Comparison of ENCODE assay signal across 10 cellular contexts in the genomic region with DNA sequence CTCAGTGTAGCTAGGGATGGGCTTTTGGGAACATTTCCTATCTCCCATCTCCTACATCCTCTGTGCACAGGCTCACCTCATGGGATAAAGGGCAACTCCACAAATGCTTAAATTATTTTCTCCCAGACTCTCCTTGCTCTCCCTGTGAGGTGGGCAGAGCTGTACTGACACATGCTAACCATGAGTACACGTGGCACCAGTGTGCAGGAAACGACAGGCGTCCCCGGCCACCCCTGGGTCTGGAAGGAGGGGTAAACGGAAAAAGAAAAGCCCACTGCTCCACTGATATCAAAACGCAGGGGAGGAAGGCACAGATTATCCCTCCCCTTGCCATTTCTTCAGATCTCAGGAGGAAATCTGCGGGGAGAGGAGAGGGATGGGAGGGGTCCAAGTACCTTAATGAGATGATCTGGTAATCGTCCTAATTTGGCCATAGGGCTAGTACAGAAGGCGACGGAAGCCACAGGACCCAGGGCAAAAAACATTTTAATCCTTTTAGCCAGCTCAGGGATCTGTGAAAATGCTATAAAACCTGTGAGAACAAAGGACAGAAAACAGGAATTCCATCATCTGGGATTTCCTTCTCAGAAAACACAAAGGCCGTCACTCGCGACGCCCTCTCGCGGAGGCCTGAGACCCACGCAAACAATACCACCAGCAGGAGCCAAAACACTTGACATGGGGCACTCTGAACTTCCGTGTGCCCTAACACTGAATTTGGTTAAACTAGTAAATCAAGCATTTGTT. TPM values are rescaled to one million over a fixed set of nuclear protein-coding genes. Genes with fewer than 3 reads are reported as not detected.
A peak's percentile ranks its signal among the peaks of the same experiment; 100 is the strongest.
DNase-seq lines count a peak whose midpoint lies in the region; ATAC-seq and TF ChIP-seq lines count a peak whose summit lies in the region.
"Had no signal": no experiment of that assay in that cellular context is flagged by ENCODE, and none has a peak within 500 bp of the region (broad histone marks: within the 10 kb centered on the region; RNA-seq: fewer than 3 reads in every experiment).

No MANE protein-coding gene starts in this region.

- H3K23ac ChIP-seq in neuronal stem cell (ENCODE audit: low read depth, low read length, poor library complexity), result no peak overlapping the region

- H3K4me3 Mint-ChIP-seq in CD4-positive, alpha-beta T cell, result peak overlapping the region; percentile 20
- peak overlapping the region; percentile 46 for H3K4me3 Mint-ChIP-seq in activated B cell treated with CpG ODN at 0.5 μM for 24 hours

- CTCF ChIA-PET in CD4-positive, alpha-beta T cell (lab: Charles Lee), result interaction anchor here (0.9 kb wide), 1 partner anchor 27 kb away, joined by 3 read pairs; a partner anchor contains a TSS
- CTCF ChIA-PET in activated B cell treated with CpG ODN at 0.5 μM for 24 hours (lab: Charles Lee), result interaction anchor here (1.0 to 1.4 kb wide), 4 partner anchors 25 to 288 kb away, joined by 3 to 4 read pairs (median 3); no protein-coding TSS in a partner anchor

- H2AFZ ChIP-seq in neuronal stem cell (ENCODE audit: low read length), result peak overlapping the region; percentile 71

- peaks cover 80% of the 10 kb centered on the region for H3K36me3 Mint-ChIP-seq in CD4-positive, alpha-beta T cell (ENCODE audit: low read depth)
- peaks cover 73% of the 10 kb centered on the region for H3K36me3 Mint-ChIP-seq in activated B cell treated with CpG ODN at 0.5 μM for 24 hours (ENCODE audit: low read depth)

- H3K14ac ChIP-seq in neuronal stem cell (ENCODE audit: low read length), result no peak overlapping the region

- H3K27me3 Mint-ChIP-seq in CD4-positive, alpha-beta T cell, result no peaks in the 10 kb centered on the region
- H3K27me3 Mint-ChIP-seq in activated B cell treated with CpG ODN at 0.5 μM for 24 hours, result no peaks in the 10 kb centered on the region

- POLR2A ChIA-PET in CD4-positive, alpha-beta T cell (lab: Charles Lee), result no interaction called here
- POLR2A ChIA-PET in activated B cell treated with CpG ODN at 0.5 μM for 24 hours (lab: Charles Lee), result no interaction called here

- H3K36me3 ChIP-seq in gastroesophageal sphincter, result peaks cover 0 to 52% of the 10 kb centered on the region in 2 donors
- H3K36me3 ChIP-seq in neuronal stem cell (replicated peaks in 1 of 2; ENCODE audit: control insufficient read depth in 2 of 2, insufficient read depth in 2 of 2, low read length in 2 of 2), result no peaks in the 10 kb centered on the region

- intact Hi-C loops in CD4-positive, alpha-beta T cell (cut with DNase I, micrococcal nuclease), result no loop called here
- intact Hi-C loops in activated B cell treated with CpG ODN at 0.5 μM for 24 hours (cut with micrococcal nuclease), result no loop called here

- H3K79me1 ChIP-seq in neuronal stem cell (ENCODE audit: low read depth, low read length), result no peaks in the 10 kb centered on the region

- H4K91ac ChIP-seq in neuronal stem cell (ENCODE audit: low read depth, low read length, poor library complexity), result no peak overlapping the region

- H3K4me2 ChIP-seq in neuronal stem cell (ENCODE audit: insufficient read depth, low read length, poor library complexity, severe bottlenecking), result no peak overlapping the region

- no peak overlapping the region for H2BK120ac ChIP-seq in neuronal stem cell (ENCODE audit: low read depth, low read length)

- 64 to 72% methylated on average over 4 to 14 of the region's 18 CpGs for WGBS in gastroesophageal sphincter (ENCODE audit: low coverage in 1 of 2), 2 donors
- no CpG with 5 or more reads among the region's 18 CpGs for WGBS in neuronal stem cell (ENCODE audit: extremely low coverage in 2 of 2, insufficient read length in 2 of 2, insufficient replicate concordance in 1 of 2), 2 donors

- no peaks in the 10 kb centered on the region for H3K9me3 ChIP-seq in CD4-positive, alpha-beta T cell (ENCODE audit: control insufficient read depth, low read length)
- H3K9me3 ChIP-seq in gastroesophageal sphincter (no peaks in the 10 kb centered on the region), neuronal stem cell (replicated peaks in 1 of 2; ENCODE audit: control insufficient read depth in 2 of 2, insufficient read depth in 1 of 2, low read depth in 1 of 2, low read length in 2 of 2) (peaks cover 2 to 17% of the 10 kb centered on the region in 2 donors)

- no peak overlapping the region for H2BK5ac ChIP-seq in neuronal stem cell (ENCODE audit: low read length)

- no peak overlapping the region for H3K18ac ChIP-seq in neuronal stem cell (ENCODE audit: low read length)

- peak; percentile 23 for TF ChIP-seq CTCF in CD4-positive, alpha-beta T cell (IDR thresholded peaks at IDR 0.05)
- TF ChIP-seq CTCF in activated B cell treated with CpG ODN at 0.5 μM for 24 hours (IDR thresholded peaks at IDR 0.05) (no peak), gastroesophageal sphincter (IDR thresholded peaks at IDR 0.05) (peak in 2 of 4 experiments; percentile 15 to 26)

- TF ChIP-seq POLR2A in gastroesophageal sphincter (IDR thresholded peaks at IDR 0.05), result no peak

- no peak for DNase-seq in CD4-positive, alpha-beta T cell
- DNase-seq in activated B cell treated with CpG ODN at 0.5 μM for 24 hours (no peak), neuronal stem cell (ENCODE audit: low spot score) (no peak), KG1 (lab: John Stamatoyannopoulos, UW) (no peak), NCI-H1694 (lab: John Stamatoyannopoulos, UW) (no peak), AG20443 (ENCODE audit: low spot score) (no peak)
- DNase-seq: DND-41, NCI-H524 treated with DMSO at 0.1 percent for 48 hours had no signal

- H3K4me1 Mint-ChIP-seq in CD4-positive, alpha-beta T cell (ENCODE audit: low read depth), result peaks cover 9% of the 10 kb centered on the region
- no peaks in the 10 kb centered on the region for H3K4me1 Mint-ChIP-seq in activated B cell treated with CpG ODN at 0.5 μM for 24 hours

- H2AK5ac ChIP-seq in neuronal stem cell (ENCODE audit: low read depth, low read length), result no peak overlapping the region

- H3K4ac ChIP-seq in neuronal stem cell (ENCODE audit: low read length), result no peak overlapping the region

- H3K9me3 Mint-ChIP-seq in CD4-positive, alpha-beta T cell, result no peaks in the 10 kb centered on the region
- peaks cover 2% of the 10 kb centered on the region for H3K9me3 Mint-ChIP-seq in activated B cell treated with CpG ODN at 0.5 μM for 24 hours

- TF ChIP-seq EP300 in gastroesophageal sphincter (IDR thresholded peaks at IDR 0.05), result no peak

- H3K27ac ChIP-seq in CD4-positive, alpha-beta T cell (ENCODE audit: low read depth, low read length), result no peak overlapping the region
- H3K27ac ChIP-seq in gastroesophageal sphincter (peak overlapping the region in 3 of 4 donors; percentile 41 to 67 (median 65)), neuronal stem cell (replicated peaks; ENCODE audit: low read length) (no peak overlapping the region)

- H3K27ac Mint-ChIP-seq in CD4-positive, alpha-beta T cell, result no peak overlapping the region
- no peak overlapping the region for H3K27ac Mint-ChIP-seq in activated B cell treated with CpG ODN at 0.5 μM for 24 hours

- H3K27me3 ChIP-seq in CD4-positive, alpha-beta T cell (ENCODE audit: control insufficient read depth, insufficient read depth, low read length), result no peaks in the 10 kb centered on the region
- H3K27me3 ChIP-seq in gastroesophageal sphincter (no peaks in the 10 kb centered on the region), neuronal stem cell (ENCODE audit: control insufficient read depth in 3 of 3, insufficient read depth in 3 of 3, low read depth in 1 of 3, low read length in 3 of 3) (peaks cover 0 to 2% (median 0%) of the 10 kb centered on the region in 3 experiments)

- no peak for ATAC-seq in CD4-positive, alpha-beta T cell (ENCODE audit: poor library complexity)
- ATAC-seq in activated B cell treated with CpG ODN at 0.5 μM for 24 hours (ENCODE audit: low read depth) (no peak), gastroesophageal sphincter (peak; percentile 71), HG03139 (IDR thresholded peaks at IDR 0.05; ENCODE audit: unreplicated experiment) (no peak)

- H3K4me1 ChIP-seq in gastroesophageal sphincter (no peaks in the 10 kb centered on the region), neuronal stem cell (ENCODE audit: control insufficient read depth in 2 of 2, insufficient read depth in 1 of 2, low read depth in 1 of 2, low read length in 2 of 2) (peaks cover 0 to 5% of the 10 kb centered on the region in 2 donors)

- no peak overlapping the region for H2BK12ac ChIP-seq in neuronal stem cell (ENCODE audit: low read length)

- no peak overlapping the region for H4K8ac ChIP-seq in neuronal stem cell (ENCODE audit: low read depth, low read length)

- no peak overlapping the region for H2BK15ac ChIP-seq in neuronal stem cell (ENCODE audit: low read length)

- H3K9ac ChIP-seq in neuronal stem cell (ENCODE audit: low read depth, low read length, poor library complexity), result no peak overlapping the region

- H3K4me3 ChIP-seq in gastroesophageal sphincter, result no peak overlapping the region
- no peak overlapping the region for H3K4me3 ChIP-seq in neuronal stem cell (ENCODE audit: low read length in 2 of 2)

RNA-seq across cellular contexts. Expression of a gene that starts 17.8 kb away (rescaled TPM):
- under 1 TPM; 0.49 to 0.50 TPM for total RNA-seq in CD4-positive, alpha-beta T cell
- total RNA-seq in activated B cell treated with CpG ODN at 0.5 μM for 24 hours (not detected in 2 replicates), gastroesophageal sphincter (10 to 100 TPM in 1 of 4 donors, 1 to 10 TPM in 2, under 1 TPM in 1; 0.93 to 16.8 (median 1.5) TPM)
- not detected for polyA plus RNA-seq in neuronal stem cell (2013, experiment 1 of 2)
- not detected for polyA plus RNA-seq in neuronal stem cell (2013, experiment 2 of 2)

RNA-seq across cellular contexts. Expression of a gene that starts 26.7 kb away (rescaled TPM):
- total RNA-seq in CD4-positive, alpha-beta T cell, result 10 to 100 TPM; 15.6 to 16.4 TPM
- 32.8 and 35.3 TPM in 2 replicates for total RNA-seq in activated B cell treated with CpG ODN at 0.5 μM for 24 hours
- total RNA-seq in gastroesophageal sphincter, result 10 to 100 TPM; 15.7 to 46.0 (median 22.3) TPM
- polyA plus RNA-seq in neuronal stem cell (2013, experiment 1 of 2), result 37.0 TPM
- polyA plus RNA-seq in neuronal stem cell (2013, experiment 2 of 2), result 36.3 TPM

Comparison
In these comparisons a context has a peak if more than half of its experiments do, and no peak if none do; other contexts are left out.
1. H3K27ac ChIP-seq: peak in gastroesophageal sphincter (3 of 4); none in CD4-positive, alpha-beta T cell (single experiment) and neuronal stem cell (single experiment).